Comparison of ENCODE assay signal across 20 cellular contexts in the genomic region with DNA sequence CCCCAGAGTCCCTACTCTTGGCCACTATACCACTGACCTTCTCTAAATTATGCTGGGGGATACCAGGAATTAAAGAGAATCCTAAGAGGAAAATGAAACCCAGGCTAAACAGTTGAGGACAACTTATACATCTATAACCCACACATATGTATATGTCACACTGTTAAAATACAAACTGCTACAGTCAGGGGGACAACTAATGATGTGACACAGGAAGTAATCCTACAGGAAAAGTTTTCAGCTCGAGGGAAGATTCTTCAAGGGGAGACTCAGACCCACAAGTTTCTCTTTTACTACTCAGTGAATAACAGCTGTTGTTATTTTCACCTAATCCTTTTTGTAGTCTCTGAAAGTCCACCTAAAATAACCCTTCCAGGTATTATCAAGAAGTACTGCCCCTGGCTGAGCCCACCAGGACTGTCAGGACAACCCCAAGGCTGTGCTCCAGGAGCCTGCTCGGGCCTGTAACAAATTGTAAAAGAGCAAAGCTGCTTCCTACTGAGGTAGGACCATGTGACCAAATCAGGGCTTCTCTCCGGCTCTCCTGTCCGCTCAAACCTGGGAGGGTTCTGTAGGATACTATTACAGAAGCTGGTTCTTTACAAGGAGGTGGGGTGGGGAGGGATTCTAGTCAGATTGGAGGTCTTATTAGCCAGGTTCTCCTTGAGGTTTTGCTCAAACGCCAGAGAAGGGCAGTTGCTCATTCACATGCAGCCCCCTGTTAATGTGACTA.
"Had no signal": no experiment of that assay in that cellular context is flagged by ENCODE, and none has a peak within 500 bp of the region (broad histone marks: within the 10 kb centered on the region; RNA-seq: fewer than 3 reads in every experiment).

No MANE protein-coding gene starts in this region.

- H3K27me3 ChIP-seq: tibial artery, vagina had no signal

- H3K27me3 Mint-ChIP-seq: activated CD8-positive, alpha-beta T cell treated with anti-CD3 and anti-CD28 coated beads for 36 hours; activated naive CD8-positive, alpha-beta T cell treated with anti-CD3 and anti-CD28 coated beads for 36 hours; naive B cell; T-helper 17 cell had no signal

- H3K4me3 ChIP-seq: tibial artery, vagina had no signal

- H3K9me3 ChIP-seq: tibial artery, vagina had no signal

- H3K4me1 Mint-ChIP-seq: activated naive CD8-positive, alpha-beta T cell treated with anti-CD3 and anti-CD28 coated beads for 36 hours; naive B cell had no signal

- H3K27ac ChIP-seq: tibial artery, vagina, WERI-Rb-1 had no signal

- FAIRE-seq: bronchial epithelial cell, islet of Langerhans, small intestine had no signal

- H3K4me3 Mint-ChIP-seq: activated CD8-positive, alpha-beta T cell treated with anti-CD3 and anti-CD28 coated beads for 36 hours; activated naive CD8-positive, alpha-beta T cell treated with anti-CD3 and anti-CD28 coated beads for 36 hours; T-helper 17 cell had no signal

- ATAC-seq: activated CD8-positive, alpha-beta T cell treated with anti-CD3 and anti-CD28 coated beads for 36 hours; left colon; right cardiac atrium; T-helper 17 cell had no signal

- H3K9me3 Mint-ChIP-seq: activated CD8-positive, alpha-beta T cell treated with anti-CD3 and anti-CD28 coated beads for 36 hours; activated naive CD8-positive, alpha-beta T cell treated with anti-CD3 and anti-CD28 coated beads for 36 hours had no signal

- H3K4me1 ChIP-seq: tibial artery, vagina had no signal

- H3K27ac Mint-ChIP-seq: activated CD8-positive, alpha-beta T cell treated with anti-CD3 and anti-CD28 coated beads for 36 hours; activated naive CD8-positive, alpha-beta T cell treated with anti-CD3 and anti-CD28 coated beads for 36 hours; T-helper 17 cell had no signal

- DNase-seq: activated CD4-positive, alpha-beta T cell treated with anti-CD3 and anti-CD28 coated beads for 48 hours; activated CD8-positive, alpha-beta T cell treated with anti-CD3 and anti-CD28 coated beads for 36 hours; activated gamma-delta T cell treated with Interleukin-2 at 50 U/mL for 16 hours; activated naive CD8-positive, alpha-beta T cell treated with anti-CD3 and anti-CD28 coated beads for 36 hours; activated T-cell treated with anti-CD3 and anti-CD28 coated beads, Interleukin-2, amount 50 U/mL, for 48 hours; amygdala; erythroblast; left colon; naive B cell; occipital lobe; right cardiac atrium; small intestine; stimulated activated CD4-positive, alpha-beta T cell treated with anti-CD3 and anti-CD28 coated beads, Interleukin-4, amount 100 ng/mL, for 24 hours; stimulated activated naive CD4-positive, alpha-beta T cell; T-helper 17 cell; tibial artery; WERI-Rb-1 had no signal

- H3K36me3 ChIP-seq: tibial artery, vagina, WERI-Rb-1 had no signal

- H3K36me3 Mint-ChIP-seq: activated naive CD8-positive, alpha-beta T cell treated with anti-CD3 and anti-CD28 coated beads for 36 hours; naive B cell had no signal
